In the genomic region with DNA sequence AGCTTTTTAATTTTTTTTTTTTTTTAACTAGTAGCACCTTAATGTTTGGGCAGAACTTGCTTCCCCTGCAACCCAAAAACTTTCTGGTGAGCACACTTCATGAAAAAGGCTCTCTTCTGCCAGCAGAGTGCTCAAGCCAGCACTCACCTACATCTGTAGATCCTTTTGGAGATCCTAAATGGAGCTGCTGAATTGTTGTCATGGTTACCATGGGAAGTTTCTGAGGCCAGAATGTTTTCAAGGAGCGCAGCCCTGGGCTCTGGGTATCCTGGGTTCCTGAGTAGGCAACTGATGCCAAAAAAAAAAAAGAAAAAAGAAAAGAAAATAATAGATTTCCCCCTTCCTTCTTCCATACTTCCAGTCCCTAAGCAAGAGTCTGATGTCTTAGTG, we compare ENCODE assay signal across 12 cellular contexts. TPM values are rescaled to one million over a fixed set of nuclear protein-coding genes. Genes with fewer than 3 reads are reported as not detected.
DNase-seq lines count a peak whose midpoint lies in the region; ATAC-seq lines count a peak whose summit lies in the region.
"Had no signal": no experiment of that assay in that cellular context is flagged by ENCODE, and none has a peak within 500 bp of the region (broad histone marks: within the 10 kb centered on the region; RNA-seq: fewer than 3 reads in every experiment).

No MANE protein-coding gene starts in this region.

- peaks cover 63% of the 10 kb centered on the region for H3K4me1 Mint-ChIP-seq in stimulated activated naive CD8-positive, alpha-beta T cell treated with anti-CD3 and anti-CD28 coated beads, Interleukin-15, Interleukin-2, amounts not matched to agents 100 ng/mL and 50 ng/mL, for 24 hours (ENCODE audit: low read depth)
- H3K4me1 Mint-ChIP-seq in activated CD8-positive, alpha-beta T cell treated with anti-CD3 and anti-CD28 coated beads, Interleukin-2, amount 10 ng/mL, durations not matched to agents 7 days and 5 days (ENCODE audit: low read depth) = peaks cover 58% of the 10 kb centered on the region

- peaks cover 11% of the 10 kb centered on the region for H3K9me3 Mint-ChIP-seq in stimulated activated naive CD8-positive, alpha-beta T cell treated with anti-CD3 and anti-CD28 coated beads, Interleukin-15, Interleukin-2, amounts not matched to agents 100 ng/mL and 50 ng/mL, for 24 hours
- H3K9me3 Mint-ChIP-seq in activated CD8-positive, alpha-beta T cell treated with anti-CD3 and anti-CD28 coated beads, Interleukin-2, amount 10 ng/mL, durations not matched to agents 7 days and 5 days (ENCODE audit: insufficient read depth) = peaks cover 15% of the 10 kb centered on the region

- H3K36me3 Mint-ChIP-seq in stimulated activated naive CD8-positive, alpha-beta T cell treated with anti-CD3 and anti-CD28 coated beads, Interleukin-15, Interleukin-2, amounts not matched to agents 100 ng/mL and 50 ng/mL, for 24 hours (ENCODE audit: low read depth) = peaks cover 14% of the 10 kb centered on the region
- H3K36me3 Mint-ChIP-seq in activated CD8-positive, alpha-beta T cell treated with anti-CD3 and anti-CD28 coated beads, Interleukin-2, amount 10 ng/mL, durations not matched to agents 7 days and 5 days (ENCODE audit: low read depth) = peaks cover 23% of the 10 kb centered on the region

- H3K4me3 ChIP-seq in mucosa of rectum (ENCODE audit: low read length in 2 of 2) = peak overlapping the region in 1 of 2 donors; percentile 16
- H3K4me3 ChIP-seq: lung, ovary had no signal

- H3K27ac ChIP-seq in mucosa of rectum (ENCODE audit: low read depth in 2 of 2, low read length in 2 of 2) = peak overlapping the region; percentile 78 to 81
- H3K27ac ChIP-seq: ovary had no signal

- H3K27ac Mint-ChIP-seq in stimulated activated naive CD8-positive, alpha-beta T cell treated with anti-CD3 and anti-CD28 coated beads, Interleukin-15, Interleukin-2, amounts not matched to agents 100 ng/mL and 50 ng/mL, for 24 hours = peak overlapping the region; percentile 78
- peak overlapping the region; percentile 78 for H3K27ac Mint-ChIP-seq in activated CD8-positive, alpha-beta T cell treated with anti-CD3 and anti-CD28 coated beads, Interleukin-2, amount 10 ng/mL, durations not matched to agents 7 days and 5 days

- H3K9me3 ChIP-seq in mucosa of rectum (ENCODE audit: control insufficient read depth in 2 of 2, low read length in 2 of 2) = no peaks in the 10 kb centered on the region
- H3K9me3 ChIP-seq: BE2C, ovary had no signal

- POLR2A ChIA-PET in activated CD8-positive, alpha-beta T cell treated with anti-CD3 and anti-CD28 coated beads, Interleukin-2, amount 10 ng/mL, durations not matched to agents 7 days and 5 days (lab: Charles Lee) = interaction anchor here (1.4 kb wide), 1 partner anchor 32 kb away, joined by 7 read pairs; no protein-coding TSS in a partner anchor

- H3K36me3 ChIP-seq in mucosa of rectum (ENCODE audit: control insufficient read depth in 2 of 2, insufficient read depth in 2 of 2, low read length in 2 of 2) = no peaks in the 10 kb centered on the region
- H3K36me3 ChIP-seq: BE2C, ovary had no signal

- no peak for ATAC-seq in stimulated activated naive CD8-positive, alpha-beta T cell treated with anti-CD3 and anti-CD28 coated beads, Interleukin-15, Interleukin-2, amounts not matched to agents 100 U/mL and 50 U/mL, for 24 hours
- no peak for ATAC-seq in activated CD8-positive, alpha-beta T cell treated with anti-CD3 and anti-CD28 coated beads, Interleukin-2, amount 10 ng/mL, durations not matched to agents 7 days and 5 days
- no peak for ATAC-seq in GM18517 (IDR thresholded peaks at IDR 0.05; ENCODE audit: unreplicated experiment)

- H3K4me3 Mint-ChIP-seq in stimulated activated naive CD8-positive, alpha-beta T cell treated with anti-CD3 and anti-CD28 coated beads, Interleukin-15, Interleukin-2, amounts not matched to agents 100 ng/mL and 50 ng/mL, for 24 hours = no peak overlapping the region
- H3K4me3 Mint-ChIP-seq in activated CD8-positive, alpha-beta T cell treated with anti-CD3 and anti-CD28 coated beads, Interleukin-2, amount 10 ng/mL, durations not matched to agents 7 days and 5 days = no peak overlapping the region

- no peaks in the 10 kb centered on the region for H3K27me3 Mint-ChIP-seq in stimulated activated naive CD8-positive, alpha-beta T cell treated with anti-CD3 and anti-CD28 coated beads, Interleukin-15, Interleukin-2, amounts not matched to agents 100 ng/mL and 50 ng/mL, for 24 hours
- no peaks in the 10 kb centered on the region for H3K27me3 Mint-ChIP-seq in activated CD8-positive, alpha-beta T cell treated with anti-CD3 and anti-CD28 coated beads, Interleukin-2, amount 10 ng/mL, durations not matched to agents 7 days and 5 days (ENCODE audit: low read depth)

- CTCF ChIA-PET in activated CD8-positive, alpha-beta T cell treated with anti-CD3 and anti-CD28 coated beads, Interleukin-2, amount 10 ng/mL, durations not matched to agents 7 days and 5 days (lab: Charles Lee) = interaction anchor here (1.6 kb wide), 3 partner anchors 39 to 269 kb away, joined by 5 to 7 read pairs (median 6); no protein-coding TSS in a partner anchor

- peak overlapping the region in 1 of 2 donors; percentile 38 for H3K9ac ChIP-seq in mucosa of rectum (ENCODE audit: low read depth in 1 of 2, low read length in 2 of 2)

- H3K27me3 ChIP-seq in mucosa of rectum (ENCODE audit: control insufficient read depth in 2 of 2, insufficient read depth in 2 of 2, low read length in 2 of 2) = no peaks in the 10 kb centered on the region
- H3K27me3 ChIP-seq: BE2C, ovary had no signal

- DNase-seq in stimulated activated naive CD8-positive, alpha-beta T cell treated with anti-CD3 and anti-CD28 coated beads, Interleukin-15, Interleukin-2, amounts not matched to agents 100 U/mL and 50 U/mL, for 24 hours = no peak
- DNase-seq in activated CD8-positive, alpha-beta T cell treated with anti-CD3 and anti-CD28 coated beads, Interleukin-2, amount 10 ng/mL, durations not matched to agents 7 days and 5 days = no peak
- DNase-seq in GDM1 (lab: John Stamatoyannopoulos, UW) (no peak), medulla oblongata (ENCODE audit: extremely low spot score) (no peak), dermis blood vessel endothelial cell (no peak)
- DNase-seq: activated naive CD4-positive, alpha-beta T cell; BE2C; ovary had no signal

- H3K4me1 ChIP-seq in mucosa of rectum (ENCODE audit: control insufficient read depth in 2 of 2, insufficient read depth in 2 of 2, low read length in 2 of 2) = peaks cover 27 to 34% of the 10 kb centered on the region in 2 donors

RNA-seq across cellular contexts. Expression of gene CPEB4, which starts 3.1 kb away (rescaled TPM):
- total RNA-seq in activated CD8-positive, alpha-beta T cell treated with anti-CD3 and anti-CD28 coated beads, Interleukin-2, amount 10 ng/mL, durations not matched to agents 7 days and 5 days = 10 to 100 TPM; 10.5 to 12.3 TPM
- total RNA-seq in dermis blood vessel endothelial cell = 16.8 and 18.0 TPM in 2 replicates
